ENCODE assay signal across 2 cellular contexts in the genomic region with DNA sequence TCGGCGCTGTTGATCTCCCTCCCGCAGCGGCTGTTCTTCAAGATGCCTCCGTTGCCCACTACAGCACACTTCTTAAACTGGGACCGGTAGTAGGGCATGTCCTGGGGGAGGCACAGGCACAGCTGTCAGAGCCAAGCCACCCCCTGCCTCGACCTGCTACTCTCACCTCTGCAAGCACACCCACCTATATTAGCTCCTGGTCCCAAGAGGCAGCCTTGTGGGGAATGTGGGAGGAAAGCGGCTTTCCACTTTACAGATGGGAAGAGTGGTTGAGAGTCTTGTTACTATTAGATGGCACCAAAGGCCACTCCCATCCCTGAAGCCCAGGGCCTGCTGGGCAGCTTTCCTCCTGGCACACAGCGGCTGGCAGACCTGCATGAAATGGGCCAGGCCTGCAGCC.
TF ChIP-seq lines count a peak whose summit lies in the region.

No MANE protein-coding gene starts in this region.

TF ChIP-seq in HEK293, 187 proteins besides CTCF, POLR2A, EP300 and RAD21:
- TF ChIP-seq ZFHX2 (tag by site-specific recombination; conservative IDR thresholded peaks at IDR 0.05) (peak; percentile 57), EGR2 (tag by site-specific recombination; IDR thresholded peaks at IDR 0.05; ENCODE audit: low read depth) (peak; percentile 75)
- TF ChIP-seq, protein P1, sequence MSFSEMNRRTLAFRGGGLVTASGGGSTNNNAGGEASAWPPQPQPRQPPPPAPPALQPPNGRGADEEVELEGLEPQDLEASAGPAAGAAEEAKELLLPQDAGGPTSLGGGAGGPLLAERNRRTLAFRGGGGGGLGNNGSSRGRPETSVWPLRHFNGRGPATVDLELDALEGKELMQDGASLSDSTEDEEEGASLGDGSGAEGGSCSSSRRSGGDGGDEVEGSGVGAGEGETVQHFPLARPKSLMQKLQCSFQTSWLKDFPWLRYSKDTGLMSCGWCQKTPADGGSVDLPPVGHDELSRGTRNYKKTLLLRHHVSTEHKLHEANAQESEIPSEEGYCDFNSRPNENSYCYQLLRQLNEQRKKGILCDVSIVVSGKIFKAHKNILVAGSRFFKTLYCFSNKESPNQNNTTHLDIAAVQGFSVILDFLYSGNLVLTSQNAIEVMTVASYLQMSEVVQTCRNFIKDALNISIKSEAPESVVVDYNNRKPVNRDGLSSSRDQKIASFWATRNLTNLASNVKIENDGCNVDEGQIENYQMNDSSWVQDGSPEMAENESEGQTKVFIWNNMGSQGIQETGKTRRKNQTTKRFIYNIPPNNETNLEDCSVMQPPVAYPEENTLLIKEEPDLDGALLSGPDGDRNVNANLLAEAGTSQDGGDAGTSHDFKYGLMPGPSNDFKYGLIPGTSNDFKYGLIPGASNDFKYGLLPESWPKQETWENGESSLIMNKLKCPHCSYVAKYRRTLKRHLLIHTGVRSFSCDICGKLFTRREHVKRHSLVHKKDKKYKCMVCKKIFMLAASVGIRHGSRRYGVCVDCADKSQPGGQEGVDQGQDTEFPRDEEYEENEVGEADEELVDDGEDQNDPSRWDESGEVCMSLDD (tag by site-specific recombination; IDR thresholded peaks at IDR 0.05) = no peak
TF ChIP-seq in HEK293: peak in this region for 2.

TF ChIP-seq in IMR-90, 13 proteins besides CTCF, POLR2A, EP300 and RAD21:
- TF ChIP-seq MXI1 (IDR thresholded peaks at IDR 0.05; ENCODE audit: borderline replicate concordance, low read depth, low read length) = no peak
- no peak for TF ChIP-seq RCOR1 (IDR thresholded peaks at IDR 0.05; ENCODE audit: insufficient replicate concordance, low read length)
- no peak for TF ChIP-seq FOS (IDR thresholded peaks at IDR 0.05; ENCODE audit: low read depth, low read length)
- no peak for TF ChIP-seq MAZ (IDR thresholded peaks at IDR 0.05; ENCODE audit: borderline replicate concordance, low read depth, low read length)
